ENCODE assay signal across 1 cellular context in the genomic region with DNA sequence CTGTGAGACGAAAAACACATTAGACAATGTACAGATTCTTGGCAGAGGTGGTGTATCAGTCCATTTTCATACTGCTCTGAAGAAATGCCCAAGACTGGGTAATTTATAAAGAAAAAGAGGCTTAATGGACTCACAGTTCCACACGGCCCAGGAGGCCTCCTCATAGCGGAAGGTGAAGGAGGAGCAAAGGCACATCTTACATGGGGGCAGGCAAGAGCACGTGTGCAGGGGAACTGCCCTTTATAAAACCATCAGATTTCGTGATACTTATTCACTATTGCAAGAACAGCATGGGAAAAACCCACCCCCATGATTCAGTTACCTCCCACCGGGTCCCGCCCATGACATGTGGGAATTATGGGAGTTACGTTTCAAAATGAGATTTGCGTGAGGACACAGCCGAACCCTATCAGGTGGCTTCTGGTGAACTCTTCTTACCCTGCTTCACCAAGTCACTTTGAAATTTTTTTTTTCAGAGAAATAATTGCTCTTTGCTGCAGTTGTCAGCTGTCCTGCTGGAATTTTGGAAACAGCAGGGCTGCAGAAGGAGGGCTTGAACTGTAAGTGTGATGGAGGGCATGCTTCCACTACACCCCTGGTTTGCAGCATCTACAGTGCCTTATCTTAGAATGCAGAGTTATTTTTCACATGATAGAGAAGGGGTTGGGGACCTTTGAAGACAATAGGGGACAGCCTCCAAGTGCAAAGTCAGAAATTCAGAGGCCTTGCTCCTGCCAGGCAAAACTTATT.
A peak's percentile ranks its signal among the peaks of the same experiment; 100 is the strongest.
TF ChIP-seq lines count a peak whose summit lies in the region.

No MANE protein-coding gene starts in this region.

TF ChIP-seq in K562, 482 proteins besides CTCF, POLR2A, EP300 and RAD21 (continues in another document):
- no peak for TF ChIP-seq PYGO2 (tag; IDR thresholded peaks at IDR 0.05)
- TF ChIP-seq SLC30A9 (CRISPR knock-in tag; IDR thresholded peaks at IDR 0.05) = no peak
- no peak for TF ChIP-seq USF1 (CRISPR knock-in tag; IDR thresholded peaks at IDR 0.05)
- TF ChIP-seq ATF1 (CRISPR knock-in tag; IDR thresholded peaks at IDR 0.05) = no peak
- no peak for TF ChIP-seq ATF1 (tag; IDR thresholded peaks at IDR 0.05)
- no peak for TF ChIP-seq MYBL2 (IDR thresholded peaks at IDR 0.05; ENCODE audit: low read depth)
- TF ChIP-seq MYBL2 (CRISPR knock-in tag; IDR thresholded peaks at IDR 0.05; ENCODE audit: borderline replicate concordance) = no peak
- TF ChIP-seq CBX3 (IDR thresholded peaks at IDR 0.05; ENCODE audit: borderline replicate concordance in 1 of 2, low read length in 2 of 2) = peak in 1 of 2 experiments; percentile 42; a peak in 1 of 3 replicates
- no peak for TF ChIP-seq HOXB6 (CRISPR knock-in tag; IDR thresholded peaks at IDR 0.05; ENCODE audit: borderline replicate concordance)
- TF ChIP-seq, protein P1, sequence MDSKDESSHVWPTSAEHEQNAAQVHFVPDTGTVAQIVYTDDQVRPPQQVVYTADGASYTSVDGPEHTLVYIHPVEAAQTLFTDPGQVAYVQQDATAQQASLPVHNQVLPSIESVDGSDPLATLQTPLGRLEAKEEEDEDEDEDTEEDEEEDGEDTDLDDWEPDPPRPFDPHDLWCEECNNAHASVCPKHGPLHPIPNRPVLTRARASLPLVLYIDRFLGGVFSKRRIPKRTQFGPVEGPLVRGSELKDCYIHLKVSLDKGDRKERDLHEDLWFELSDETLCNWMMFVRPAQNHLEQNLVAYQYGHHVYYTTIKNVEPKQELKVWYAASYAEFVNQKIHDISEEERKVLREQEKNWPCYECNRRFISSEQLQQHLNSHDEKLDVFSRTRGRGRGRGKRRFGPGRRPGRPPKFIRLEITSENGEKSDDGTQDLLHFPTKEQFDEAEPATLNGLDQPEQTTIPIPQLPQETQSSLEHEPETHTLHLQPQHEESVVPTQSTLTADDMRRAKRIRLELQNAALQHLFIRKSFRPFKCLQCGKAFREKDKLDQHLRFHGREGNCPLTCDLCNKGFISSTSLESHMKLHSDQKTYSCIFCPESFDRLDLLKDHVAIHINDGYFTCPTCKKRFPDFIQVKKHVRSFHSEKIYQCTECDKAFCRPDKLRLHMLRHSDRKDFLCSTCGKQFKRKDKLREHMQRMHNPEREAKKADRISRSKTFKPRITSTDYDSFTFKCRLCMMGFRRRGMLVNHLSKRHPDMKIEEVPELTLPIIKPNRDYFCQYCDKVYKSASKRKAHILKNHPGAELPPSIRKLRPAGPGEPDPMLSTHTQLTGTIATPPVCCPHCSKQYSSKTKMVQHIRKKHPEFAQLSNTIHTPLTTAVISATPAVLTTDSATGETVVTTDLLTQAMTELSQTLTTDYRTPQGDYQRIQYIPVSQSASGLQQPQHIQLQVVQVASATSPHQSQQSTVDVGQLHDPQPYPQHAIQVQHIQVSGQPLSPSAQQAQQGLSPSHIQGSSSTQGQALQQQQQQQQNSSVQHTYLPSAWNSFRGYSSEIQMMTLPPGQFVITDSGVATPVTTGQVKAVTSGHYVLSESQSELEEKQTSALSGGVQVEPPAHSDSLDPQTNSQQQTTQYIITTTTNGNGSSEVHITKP (IDR thresholded peaks at IDR 0.05; ENCODE audit: partially characterized antibody) = peak; percentile 51
- no peak for TF ChIP-seq KLF13 (tag; IDR thresholded peaks at IDR 0.05; ENCODE audit: borderline replicate concordance, low read depth)
- peak; percentile 95 for TF ChIP-seq ZNF431 (CRISPR knock-in tag; IDR thresholded peaks at IDR 0.05)
- no peak for TF ChIP-seq ZNF280A (IDR thresholded peaks at IDR 0.05; ENCODE audit: low read depth, partially characterized antibody)
- TF ChIP-seq YBX1 (IDR thresholded peaks at IDR 0.05) = no peak
- TF ChIP-seq, protein P2, sequence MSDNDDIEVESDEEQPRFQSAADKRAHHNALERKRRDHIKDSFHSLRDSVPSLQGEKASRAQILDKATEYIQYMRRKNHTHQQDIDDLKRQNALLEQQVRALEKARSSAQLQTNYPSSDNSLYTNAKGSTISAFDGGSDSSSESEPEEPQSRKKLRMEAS (CRISPR knock-in tag; IDR thresholded peaks at IDR 0.05) = no peak
- no peak for TF ChIP-seq KAT7 (CRISPR knock-in tag; IDR thresholded peaks at IDR 0.05; ENCODE audit: borderline replicate concordance)
- TF ChIP-seq NFE2L1 (tag; IDR thresholded peaks at IDR 0.05; ENCODE audit: borderline replicate concordance, low read depth) = no peak
- TF ChIP-seq, protein P3, sequence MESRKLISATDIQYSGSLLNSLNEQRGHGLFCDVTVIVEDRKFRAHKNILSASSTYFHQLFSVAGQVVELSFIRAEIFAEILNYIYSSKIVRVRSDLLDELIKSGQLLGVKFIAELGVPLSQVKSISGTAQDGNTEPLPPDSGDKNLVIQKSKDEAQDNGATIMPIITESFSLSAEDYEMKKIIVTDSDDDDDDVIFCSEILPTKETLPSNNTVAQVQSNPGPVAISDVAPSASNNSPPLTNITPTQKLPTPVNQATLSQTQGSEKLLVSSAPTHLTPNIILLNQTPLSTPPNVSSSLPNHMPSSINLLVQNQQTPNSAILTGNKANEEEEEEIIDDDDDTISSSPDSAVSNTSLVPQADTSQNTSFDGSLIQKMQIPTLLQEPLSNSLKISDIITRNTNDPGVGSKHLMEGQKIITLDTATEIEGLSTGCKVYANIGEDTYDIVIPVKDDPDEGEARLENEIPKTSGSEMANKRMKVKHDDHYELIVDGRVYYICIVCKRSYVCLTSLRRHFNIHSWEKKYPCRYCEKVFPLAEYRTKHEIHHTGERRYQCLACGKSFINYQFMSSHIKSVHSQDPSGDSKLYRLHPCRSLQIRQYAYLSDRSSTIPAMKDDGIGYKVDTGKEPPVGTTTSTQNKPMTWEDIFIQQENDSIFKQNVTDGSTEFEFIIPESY (CRISPR knock-in tag; IDR thresholded peaks at IDR 0.05) = peak; percentile 93
- TF ChIP-seq, protein P4, sequence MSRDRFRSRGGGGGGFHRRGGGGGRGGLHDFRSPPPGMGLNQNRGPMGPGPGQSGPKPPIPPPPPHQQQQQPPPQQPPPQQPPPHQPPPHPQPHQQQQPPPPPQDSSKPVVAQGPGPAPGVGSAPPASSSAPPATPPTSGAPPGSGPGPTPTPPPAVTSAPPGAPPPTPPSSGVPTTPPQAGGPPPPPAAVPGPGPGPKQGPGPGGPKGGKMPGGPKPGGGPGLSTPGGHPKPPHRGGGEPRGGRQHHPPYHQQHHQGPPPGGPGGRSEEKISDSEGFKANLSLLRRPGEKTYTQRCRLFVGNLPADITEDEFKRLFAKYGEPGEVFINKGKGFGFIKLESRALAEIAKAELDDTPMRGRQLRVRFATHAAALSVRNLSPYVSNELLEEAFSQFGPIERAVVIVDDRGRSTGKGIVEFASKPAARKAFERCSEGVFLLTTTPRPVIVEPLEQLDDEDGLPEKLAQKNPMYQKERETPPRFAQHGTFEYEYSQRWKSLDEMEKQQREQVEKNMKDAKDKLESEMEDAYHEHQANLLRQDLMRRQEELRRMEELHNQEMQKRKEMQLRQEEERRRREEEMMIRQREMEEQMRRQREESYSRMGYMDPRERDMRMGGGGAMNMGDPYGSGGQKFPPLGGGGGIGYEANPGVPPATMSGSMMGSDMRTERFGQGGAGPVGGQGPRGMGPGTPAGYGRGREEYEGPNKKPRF (IDR thresholded peaks at IDR 0.05; ENCODE audit: low read depth, low read length) = no peak
- no peak for TF ChIP-seq IFI16 (CRISPR knock-in tag; IDR thresholded peaks at IDR 0.05)
- TF ChIP-seq CXXC5 (CRISPR knock-in tag; IDR thresholded peaks at IDR 0.05) = no peak
- TF ChIP-seq TGIF2 (CRISPR knock-in tag; IDR thresholded peaks at IDR 0.05) = no peak
- no peak for TF ChIP-seq ZNF121 (CRISPR knock-in tag; conservative IDR thresholded peaks at IDR 0.05)
- TF ChIP-seq PRMT5 (CRISPR knock-in tag; IDR thresholded peaks at IDR 0.05) = no peak
- no peak for TF ChIP-seq ATF4 (CRISPR knock-in tag; IDR thresholded peaks at IDR 0.05)
- TF ChIP-seq NRF1 (conservative IDR thresholded peaks at IDR 0.05 in 1 of 2, IDR thresholded peaks at IDR 0.05 in 1 of 2) = no peak
- no peak for TF ChIP-seq PURB (CRISPR knock-in tag; IDR thresholded peaks at IDR 0.05; ENCODE audit: low read depth)
- TF ChIP-seq, protein P5, sequence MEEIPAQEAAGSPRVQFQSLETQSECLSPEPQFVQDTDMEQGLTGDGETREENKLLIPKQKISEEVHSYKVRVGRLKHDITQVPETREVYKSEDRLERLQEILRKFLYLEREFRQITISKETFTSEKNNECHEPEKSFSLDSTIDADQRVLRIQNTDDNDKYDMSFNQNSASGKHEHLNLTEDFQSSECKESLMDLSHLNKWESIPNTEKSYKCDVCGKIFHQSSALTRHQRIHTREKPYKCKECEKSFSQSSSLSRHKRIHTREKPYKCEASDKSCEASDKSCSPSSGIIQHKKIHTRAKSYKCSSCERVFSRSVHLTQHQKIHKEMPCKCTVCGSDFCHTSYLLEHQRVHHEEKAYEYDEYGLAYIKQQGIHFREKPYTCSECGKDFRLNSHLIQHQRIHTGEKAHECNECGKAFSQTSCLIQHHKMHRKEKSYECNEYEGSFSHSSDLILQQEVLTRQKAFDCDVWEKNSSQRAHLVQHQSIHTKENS (CRISPR knock-in tag; IDR thresholded peaks at IDR 0.05) = no peak
- no peak for TF ChIP-seq KLF1 (tag; IDR thresholded peaks at IDR 0.05)
- no peak for TF ChIP-seq BRCA1 (IDR thresholded peaks at IDR 0.05)
- no peak for TF ChIP-seq BRCA1 (CRISPR knock-in tag; IDR thresholded peaks at IDR 0.05)
- TF ChIP-seq SOX6 (IDR thresholded peaks at IDR 0.05) = no peak
- TF ChIP-seq ZNF75A (CRISPR knock-in tag; IDR thresholded peaks at IDR 0.05) = no peak
- TF ChIP-seq PATZ1 (CRISPR knock-in tag; IDR thresholded peaks at IDR 0.05; ENCODE audit: borderline replicate concordance) = no peak
- TF ChIP-seq ZNF436 (CRISPR knock-in tag; IDR thresholded peaks at IDR 0.05) = no peak
- no peak for TF ChIP-seq E2F5 (CRISPR knock-in tag; IDR thresholded peaks at IDR 0.05)
- no peak for TF ChIP-seq THAP7 (CRISPR knock-in tag; IDR thresholded peaks at IDR 0.05)
- no peak for TF ChIP-seq PHB2 (IDR thresholded peaks at IDR 0.05; ENCODE audit: low read depth)
- no peak for TF ChIP-seq LARP7 (IDR thresholded peaks at IDR 0.05)
- TF ChIP-seq CBX5 (IDR thresholded peaks at IDR 0.05; ENCODE audit: borderline replicate concordance, low read depth) = no peak
